15 cellular contexts compared by ENCODE assay signal in genomic region chr19:51341066-51341465, GRCh38. TPM values are rescaled to one million over a fixed set of nuclear protein-coding genes. Genes with fewer than 3 reads are reported as not detected.
DNase-seq lines count a peak whose midpoint lies in the region; FAIRE-seq and TF ChIP-seq lines count a peak whose summit lies in the region.
"Had no signal": no experiment of that assay in that cellular context is flagged by ENCODE, and none has a peak within 500 bp of the region (broad histone marks: within the 10 kb centered on the region; RNA-seq: fewer than 3 reads in every experiment).

No MANE protein-coding gene starts in this region.

- H3K27ac ChIP-seq in RWPE1: peak overlapping the region; percentile 56
- peak overlapping the region; percentile 31 for H3K27ac ChIP-seq in epithelial cell of prostate
- no peak overlapping the region for H3K27ac ChIP-seq in osteoblast (ENCODE audit: low read depth, low read length)
- H3K27ac ChIP-seq: HL-60, SK-N-MC had no signal

- POLR2A ChIA-PET in RWPE1 (lab: Yijun Ruan, JAX; ENCODE audit: low non-redundant PET): no interaction called here

- no peak for TF ChIP-seq CTCF in RWPE1 (conservative IDR thresholded peaks at IDR 0.05; ENCODE audit: low read depth)
- TF ChIP-seq CTCF in osteoblast (IDR thresholded peaks at IDR 0.05; ENCODE audit: extremely low read depth, low read depth, low read length): no peak

- peaks cover 9% of the 10 kb centered on the region for H3K4me1 ChIP-seq in osteoblast (ENCODE audit: insufficient read depth, low read length)

- H2AFZ ChIP-seq in osteoblast (ENCODE audit: low read length): no peak overlapping the region

- peak overlapping the region; percentile 79 for H3K4me3 Mint-ChIP-seq in T-helper 2 cell treated with Interferon-gamma antibody and Interleukin-4, amounts not matched to agents 5 μg/mL and 100 μg/mL, for 36 hours

- no peaks in the 10 kb centered on the region for H3K9me3 ChIP-seq in osteoblast (ENCODE audit: low read depth, low read length)

- no peaks in the 10 kb centered on the region for H3K79me2 ChIP-seq in osteoblast (ENCODE audit: insufficient read depth, low read length)

- H3K27me3 ChIP-seq in osteoblast (ENCODE audit: insufficient read depth, low read length) (no peaks in the 10 kb centered on the region), H7 (ENCODE audit: control insufficient read depth, insufficient read depth, low read length) (peaks cover 9% of the 10 kb centered on the region)

- peak overlapping the region; percentile 62 for H3K27ac Mint-ChIP-seq in T-helper 2 cell treated with Interferon-gamma antibody and Interleukin-4, amounts not matched to agents 5 μg/mL and 100 μg/mL, for 36 hours

- H3K36me3 ChIP-seq in osteoblast (ENCODE audit: insufficient read depth, low read length): peaks cover 6% of the 10 kb centered on the region
- H3K36me3 ChIP-seq in H7 (replicated peaks; ENCODE audit: control insufficient read depth, insufficient read depth, low read length): no peaks in the 10 kb centered on the region; the same call in 1 of the 2 replicates

- FAIRE-seq in frontal cortex (lab: Jason Lieb, UNC): no peak

- H3K4me3 ChIP-seq in osteoblast (ENCODE audit: insufficient read depth, low read length) (no peak overlapping the region), H7 (ENCODE audit: insufficient read depth, low read depth, low read length) (no peak overlapping the region)

- CTCF ChIA-PET in RWPE1 (lab: Yijun Ruan, JAX): interaction anchor here (0.6 to 1.0 kb wide), 4 partner anchors 9 to 96 kb away, joined by 3 to 7 read pairs (median 4); no protein-coding TSS in a partner anchor

- H3K9me3 Mint-ChIP-seq in T-helper 2 cell treated with Interferon-gamma antibody and Interleukin-4, amounts not matched to agents 5 μg/mL and 100 μg/mL, for 36 hours: no peaks in the 10 kb centered on the region

- no peaks in the 10 kb centered on the region for H3K27me3 Mint-ChIP-seq in T-helper 2 cell treated with Interferon-gamma antibody and Interleukin-4, amounts not matched to agents 5 μg/mL and 100 μg/mL, for 36 hours (ENCODE audit: low read depth)

- H3K4me1 Mint-ChIP-seq in T-helper 2 cell treated with Interferon-gamma antibody and Interleukin-4, amounts not matched to agents 5 μg/mL and 100 μg/mL, for 36 hours (ENCODE audit: low read depth): peaks cover 26% of the 10 kb centered on the region

- no peak overlapping the region for H3K4me2 ChIP-seq in osteoblast (ENCODE audit: insufficient read depth, low read length)

- DNase-seq in T-helper 2 cell treated with Interferon-gamma antibody and Interleukin-4, amounts not matched to agents 5 μg/mL and 100 μg/mL, for 36 hours (ENCODE audit: low spot score): no peak
- DNase-seq in T-helper 2 cell (no peak), RWPE1 (ENCODE audit: low spot score) (no peak), epithelial cell of prostate (ENCODE audit: low read depth, low spot score) (no peak), osteoblast (ENCODE audit: insufficient read length, low spot score, missing footprints) (peak; percentile 50), frontal cortex (ENCODE audit: low spot score in 2 of 2) (no peak), H7 (no peak)
- DNase-seq in effector CD8-positive, alpha-beta T cell (lab: John Stamatoyannopoulos, UW): no peak
- DNase-seq: activated CD4-positive, alpha-beta T cell treated with anti-CD3 and anti-CD28 coated beads, Interleukin-2, amount 50 U/mL, for 48 hours; NCI-H69; stimulated activated CD4-positive, alpha-beta T cell treated with anti-CD3 and anti-CD28 coated beads, Interleukin-12 subunit alpha, Interleukin-12 subunit beta, amount 100 ng/mL, for 4 hours; stimulated activated CD8-positive, alpha-beta memory T cell treated with anti-CD3 and anti-CD28 coated beads, Interleukin-4, amount 100 ng/mL, for 48 hours had no signal

- peaks cover 10% of the 10 kb centered on the region for H3K36me3 Mint-ChIP-seq in T-helper 2 cell treated with Interferon-gamma antibody and Interleukin-4, amounts not matched to agents 5 μg/mL and 100 μg/mL, for 36 hours (ENCODE audit: low read depth)

- H4K20me1 ChIP-seq in osteoblast (ENCODE audit: insufficient read depth, low read length): no peaks in the 10 kb centered on the region

RNA-seq across cellular contexts. Expression of gene VSIG10L, which starts 0.9 kb away (rescaled TPM):
- 0.72 and 0.88 TPM in 2 replicates for total RNA-seq in osteoblast
- 0.41 TPM for total RNA-seq in frontal cortex
- total RNA-seq in H7 (2014; rRNA removed; shearing (Covaris generic)): 9.6 and 13.2 TPM in 2 replicates

RNA-seq across cellular contexts. Expression of gene ETFB, which starts 25.1 kb away (rescaled TPM):
- total RNA-seq in osteoblast: 68.4 and 84.3 TPM in 2 replicates
- total RNA-seq in frontal cortex: 41.2 TPM
- total RNA-seq in H7 (2014; rRNA removed; shearing (Covaris generic)): 106 and 125 TPM in 2 replicates

RNA-seq across cellular contexts. Expression of gene CLDND2, which starts 27.7 kb away (rescaled TPM):
- not detected in 2 replicates for total RNA-seq in osteoblast
- not detected for total RNA-seq in frontal cortex
- total RNA-seq in H7 (2014; rRNA removed; shearing (Covaris generic)): 0.89 and 1.2 TPM in 2 replicates
- total RNA-seq: A172 had no signal

RNA-seq across cellular contexts. Expression of gene IGLON5, which starts 29.6 kb away (rescaled TPM):
- total RNA-seq in osteoblast (not detected in 2 replicates), frontal cortex (4.1 TPM)
- 18.2 and 24.5 TPM in 2 replicates for total RNA-seq in H7 (2014; rRNA removed; shearing (Covaris generic))
- total RNA-seq: A172 had no signal

RNA-seq across cellular contexts. Expression of gene NKG7, which starts 31.4 kb away (rescaled TPM):
- total RNA-seq in osteoblast (not detected in 2 replicates), frontal cortex (not detected)
- total RNA-seq in H7 (2014; rRNA removed; shearing (Covaris generic)): not detected in 2 replicates
- total RNA-seq: A172 had no signal
